In the genomic region with DNA sequence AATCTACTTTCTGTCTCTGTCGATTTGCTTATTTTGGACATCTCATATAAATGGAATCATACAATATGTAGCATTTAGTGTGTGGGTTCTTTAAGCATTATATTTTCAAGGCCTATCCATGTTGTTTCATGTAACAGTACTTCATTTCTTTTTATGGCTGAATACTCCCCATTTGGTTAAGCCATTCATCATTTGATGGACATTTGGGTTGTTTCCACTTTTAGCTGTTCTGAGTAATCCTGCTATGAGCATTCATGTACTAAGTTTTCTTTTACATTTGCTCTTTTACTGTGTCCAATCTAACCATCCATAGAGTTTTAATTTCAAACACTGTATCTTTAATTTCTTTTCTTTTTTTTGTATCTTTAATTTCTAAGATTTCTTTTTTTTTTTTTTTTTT, we compare ENCODE assay signal across 19 cellular contexts.
"Had no signal": no experiment of that assay in that cellular context is flagged by ENCODE, and none has a peak within 500 bp of the region (broad histone marks: within the 10 kb centered on the region; RNA-seq: fewer than 3 reads in every experiment).

No MANE protein-coding gene starts in this region.

- DNase-seq: cortex of kidney; effector memory CD4-positive, alpha-beta T cell; foreskin keratinocyte; head of caudate nucleus; islet precursor cell; mammary epithelial cell; natural killer cell; ovary; right cardiac atrium; small intestine; stimulated activated CD4-positive, alpha-beta T cell treated with anti-CD3 and anti-CD28 coated beads, Interleukin-2, amount 100 ng/mL, for 48 hours; stimulated activated naive CD4-positive, alpha-beta T cell treated with Interleukin-2 at 50 U/mL for 16 hours; upper lobe of right lung had no signal

- H3K9me3 ChIP-seq: ovary, suprapubic skin, tibial nerve, upper lobe of right lung, vagina had no signal

- H3K79me2 ChIP-seq: hepatocyte had no signal

- H3K36me3 ChIP-seq: ovary, suprapubic skin, tibial nerve, upper lobe of right lung, vagina had no signal

- H3K27me3 ChIP-seq: foreskin keratinocyte, hepatocyte, ovary, suprapubic skin, tibial nerve, upper lobe of right lung, vagina had no signal

- ATAC-seq: esophagus mucosa, foreskin keratinocyte, left lobe of liver, natural killer cell, right cardiac atrium, upper lobe of right lung had no signal

- H3K4me2 ChIP-seq: hepatocyte had no signal

- H3K4me3 ChIP-seq: hepatocyte, ovary, suprapubic skin, tibial nerve, upper lobe of right lung, vagina had no signal

- H2AFZ ChIP-seq: hepatocyte had no signal

- H3K27ac ChIP-seq: foreskin keratinocyte, hepatocyte, ovary, suprapubic skin, tibial nerve, upper lobe of right lung, vagina had no signal

- H3K4me1 ChIP-seq: foreskin keratinocyte, tibial nerve, upper lobe of right lung, vagina had no signal
